In genomic region chr12:124517260-124518050, GRCh38 we compare ENCODE assay signal across 1 cellular context.
TF ChIP-seq lines count a peak whose summit lies in the region.

No MANE protein-coding gene starts in this region.

TF ChIP-seq in GM23338, 12 proteins besides CTCF, POLR2A, EP300 and RAD21 (continued from another document):
- TF ChIP-seq ZNF462 (CRISPR knock-in tag; IDR thresholded peaks at IDR 0.05) (no peak), EZH2 (IDR thresholded peaks at IDR 0.05; ENCODE audit: low read depth, unreplicated experiment) (no peak)
TF ChIP-seq in GM23338: peak in this region for 0.
